In genomic region chr2:58268685-58269084, GRCh38 we compare ENCODE assay signal across 16 cellular contexts. TPM values are rescaled to one million over a fixed set of nuclear protein-coding genes. Genes with fewer than 3 reads are reported as not detected.
DNase-seq lines count a peak whose midpoint lies in the region; ATAC-seq and TF ChIP-seq lines count a peak whose summit lies in the region.
"Had no signal": no experiment of that assay in that cellular context is flagged by ENCODE, and none has a peak within 500 bp of the region (broad histone marks: within the 10 kb centered on the region; RNA-seq: fewer than 3 reads in every experiment).

No MANE protein-coding gene starts in this region.

- TF ChIP-seq CTCF in mesothelial cell of epicardium (IDR thresholded peaks at IDR 0.05; ENCODE audit: unreplicated experiment) (no peak), PC-9 (conservative IDR thresholded peaks at IDR 0.05) (no peak)

- H3K27ac ChIP-seq in PC-9, result no peak overlapping the region
- H3K27ac ChIP-seq: 22Rv1, A549, C4-2B had no signal

- DNase-seq in DMS153 treated with DMSO at 0.1 percent for 48 hours (lab: John Stamatoyannopoulos, UW; ENCODE audit: unreplicated experiment), result peak; percentile 6
- DNase-seq in DMS153 (lab: John Stamatoyannopoulos, UW), result no peak
- peak; percentile 77 for DNase-seq in DMS53 (lab: John Stamatoyannopoulos, UW)
- DNase-seq in NCI-H2029 (lab: John Stamatoyannopoulos, UW), result peak; percentile 3
- DNase-seq in NCI-H748 (lab: John Stamatoyannopoulos, UW; ENCODE audit: unreplicated experiment), result peak; percentile 15
- no peak for DNase-seq in mesothelial cell of epicardium (ENCODE audit: low spot score in 2 of 2, unreplicated experiment in 2 of 2)
- DNase-seq in PC-9, result no peak
- DNase-seq: AML-193; Caco-2; CD4-positive, alpha-beta T cell; HCEC 1CT had no signal

- ATAC-seq in activated T-helper 17 cell treated with anti-CD3 and anti-CD28 coated beads, Interleukin-2, amount 50 U/mL, for 72 hours (replicated peaks), result no peak
- ATAC-seq: A549 had no signal

- CTCF ChIA-PET in PC-9 (lab: Charles Lee), result no interaction called here

- no peaks in the 10 kb centered on the region for H3K27me3 Mint-ChIP-seq in mesothelial cell of epicardium (ENCODE audit: low read depth)
- H3K27me3 Mint-ChIP-seq in activated T-helper 17 cell treated with anti-CD3 and anti-CD28 coated beads, Interleukin-2, amount 50 U/mL, for 72 hours, result peaks cover 3% of the 10 kb centered on the region
- H3K27me3 Mint-ChIP-seq: CD4-positive, alpha-beta T cell; IgD-negative memory B cell had no signal

- no peak overlapping the region for H3K4me3 ChIP-seq in PC-9
- H3K4me3 ChIP-seq: A549 had no signal

- no peaks in the 10 kb centered on the region for H3K36me3 Mint-ChIP-seq in mesothelial cell of epicardium
- no peaks in the 10 kb centered on the region for H3K36me3 Mint-ChIP-seq in activated T-helper 17 cell treated with anti-CD3 and anti-CD28 coated beads, Interleukin-2, amount 50 U/mL, for 72 hours (ENCODE audit: low read depth)
- H3K36me3 Mint-ChIP-seq: IgD-negative memory B cell had no signal

- H3K36me3 ChIP-seq in PC-9 (ENCODE audit: low read depth), result no peaks in the 10 kb centered on the region

- no peak overlapping the region for H3K4me2 ChIP-seq in PC-9
- H3K4me2 ChIP-seq: A549 had no signal

- H3K9me2 ChIP-seq in PC-9 (ENCODE audit: insufficient read depth), result no peaks in the 10 kb centered on the region; the same call in 1 of the 2 replicates

- H3K4me1 ChIP-seq in PC-9 (replicated peaks; ENCODE audit: insufficient read depth), result no peaks in the 10 kb centered on the region
- H3K4me1 ChIP-seq: Caco-2 had no signal

- POLR2A ChIA-PET in PC-9 (lab: Charles Lee; ENCODE audit: unreplicated experiment), result no interaction called here

- no peaks in the 10 kb centered on the region for H4K20me1 ChIP-seq in PC-9 (ENCODE audit: insufficient read depth)

- no peaks in the 10 kb centered on the region for H3F3A ChIP-seq in PC-9 (ENCODE audit: insufficient read depth, low read depth)

- H2AFZ ChIP-seq in PC-9, result no peak overlapping the region

- no peaks in the 10 kb centered on the region for H3K79me2 ChIP-seq in PC-9 (ENCODE audit: low read depth)

- no peak overlapping the region for H3K27ac Mint-ChIP-seq in mesothelial cell of epicardium
- no peak overlapping the region for H3K27ac Mint-ChIP-seq in activated T-helper 17 cell treated with anti-CD3 and anti-CD28 coated beads, Interleukin-2, amount 50 U/mL, for 72 hours
- H3K27ac Mint-ChIP-seq: CD4-positive, alpha-beta T cell; IgD-negative memory B cell had no signal

- BruUV-seq in PC-9 (replicated peaks; lab: Mats Ljungman, UMichigan), result no TSS peak

- H3K4me3 Mint-ChIP-seq in mesothelial cell of epicardium, result no peak overlapping the region
- H3K4me3 Mint-ChIP-seq in activated T-helper 17 cell treated with anti-CD3 and anti-CD28 coated beads, Interleukin-2, amount 50 U/mL, for 72 hours, result no peak overlapping the region
- H3K4me3 Mint-ChIP-seq: CD4-positive, alpha-beta T cell; IgD-negative memory B cell had no signal

- H3K9me3 Mint-ChIP-seq in mesothelial cell of epicardium, result no peaks in the 10 kb centered on the region
- no peaks in the 10 kb centered on the region for H3K9me3 Mint-ChIP-seq in activated T-helper 17 cell treated with anti-CD3 and anti-CD28 coated beads, Interleukin-2, amount 50 U/mL, for 72 hours
- H3K9me3 Mint-ChIP-seq: CD4-positive, alpha-beta T cell; IgD-negative memory B cell had no signal

- H3K4me1 Mint-ChIP-seq in mesothelial cell of epicardium, result peaks cover 3% of the 10 kb centered on the region
- H3K4me1 Mint-ChIP-seq in activated T-helper 17 cell treated with anti-CD3 and anti-CD28 coated beads, Interleukin-2, amount 50 U/mL, for 72 hours, result no peaks in the 10 kb centered on the region
- H3K4me1 Mint-ChIP-seq: IgD-negative memory B cell had no signal

- H3K9me3 ChIP-seq in PC-9 (ENCODE audit: insufficient read depth, low read depth), result no peaks in the 10 kb centered on the region
- H3K9me3 ChIP-seq: A549, Caco-2 had no signal

- intact Hi-C loops in PC-9 (cut with micrococcal nuclease; ENCODE audit: unreplicated experiment), result no loop called here

- H3K27me3 ChIP-seq in PC-9 (ENCODE audit: insufficient read depth, low read depth), result no peaks in the 10 kb centered on the region

RNA-seq across cellular contexts. Expression of gene FANCL, which starts 27.6 kb away (rescaled TPM):
- total RNA-seq in mesothelial cell of epicardium, result 39.6 to 45.2 TPM (median 43.3 TPM) in 3 replicates
- total RNA-seq in PC-9 (2021), result 51.8 and 53.6 TPM in 2 replicates
- total RNA-seq in activated T-helper 17 cell treated with anti-CD3 and anti-CD28 coated beads, Interleukin-2, amount 50 U/mL, for 72 hours, result 10 to 100 TPM; 25.8 to 32.7 TPM

Comparison
In these comparisons a context has a peak if more than half of its experiments do, and no peak if none do; other contexts are left out.
1. DNase-seq: peak in DMS153 treated with DMSO at 0.1 percent for 48 hours (single experiment), DMS53 (single experiment), NCI-H2029 (single experiment) and NCI-H748 (single experiment); none in DMS153 (single experiment), mesothelial cell of epicardium (0 of 2) and PC-9 (0 of 2).